18 cellular contexts compared by ENCODE assay signal in the genomic region with DNA sequence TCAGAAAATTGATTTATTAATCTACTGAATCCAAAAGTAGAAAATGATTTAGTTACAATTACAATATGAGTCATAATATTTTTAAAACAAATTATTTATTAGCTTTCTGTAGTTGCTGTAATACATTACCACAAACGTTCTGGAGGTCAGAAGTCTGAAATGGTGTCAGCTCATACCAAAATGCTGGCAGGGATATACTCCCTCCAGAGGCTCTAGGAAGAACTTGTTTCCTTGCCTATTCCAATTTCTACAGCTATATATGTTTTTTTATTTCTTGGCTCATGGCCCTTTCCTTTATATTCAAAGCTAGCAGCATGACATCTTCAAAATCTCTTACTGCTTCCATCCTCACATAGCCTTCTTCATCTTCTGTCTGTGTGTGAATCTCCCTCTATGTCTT.
"Had no signal": no experiment of that assay in that cellular context is flagged by ENCODE, and none has a peak within 500 bp of the region (broad histone marks: within the 10 kb centered on the region; RNA-seq: fewer than 3 reads in every experiment).

No MANE protein-coding gene starts in this region.

- H3K36me3 ChIP-seq: esophagus squamous epithelium, right atrium auricular region, stomach, upper lobe of right lung had no signal

- H3K4me2 ChIP-seq: smooth muscle cell had no signal

- H3K27ac Mint-ChIP-seq: activated T-helper 17 cell treated with anti-CD3 and anti-CD28 coated beads, Interleukin-2, amount 50 U/mL, for 72 hours; memory B cell; naive thymus-derived CD8-positive, alpha-beta T cell had no signal

- H3K9me3 ChIP-seq: esophagus squamous epithelium, right atrium auricular region, stomach, testis, upper lobe of right lung had no signal

- H3K4me3 Mint-ChIP-seq: activated T-helper 17 cell treated with anti-CD3 and anti-CD28 coated beads, Interleukin-2, amount 50 U/mL, for 72 hours; memory B cell; naive thymus-derived CD8-positive, alpha-beta T cell had no signal

- DNase-seq: activated CD4-positive, alpha-beta T cell treated with anti-CD3 and anti-CD28 coated beads, Interleukin-2, amount 50 U/mL, for 48 hours; activated naive CD4-positive, alpha-beta T cell treated with Interleukin-2 at 50 U/mL for 16 hours; aorta; cortex of kidney; effector CD4-positive, alpha-beta T cell; esophagus squamous epithelium; hypothalamus; kidney glomerular epithelial cell; left ventricle myocardium superior; naive thymus-derived CD8-positive, alpha-beta T cell; stomach; testis; upper lobe of right lung had no signal

- H3K27me3 ChIP-seq: esophagus squamous epithelium, right atrium auricular region, stomach, testis, upper lobe of right lung had no signal

- FAIRE-seq: endothelial cell of umbilical vein had no signal

- H3K36me3 Mint-ChIP-seq: memory B cell; naive thymus-derived CD8-positive, alpha-beta T cell had no signal

- H3K4me1 ChIP-seq: esophagus squamous epithelium, right atrium auricular region, stomach, testis, upper lobe of right lung had no signal

- H3K27ac ChIP-seq: esophagus squamous epithelium, right atrium auricular region, stomach, testis, upper lobe of right lung had no signal

- H3K27me3 Mint-ChIP-seq: activated T-helper 17 cell treated with anti-CD3 and anti-CD28 coated beads, Interleukin-2, amount 50 U/mL, for 72 hours; memory B cell; naive thymus-derived CD8-positive, alpha-beta T cell had no signal

- H3K4me1 Mint-ChIP-seq: activated T-helper 17 cell treated with anti-CD3 and anti-CD28 coated beads, Interleukin-2, amount 50 U/mL, for 72 hours; memory B cell; naive thymus-derived CD8-positive, alpha-beta T cell had no signal

- H3K4me3 ChIP-seq: esophagus squamous epithelium, right atrium auricular region, smooth muscle cell, stomach, testis, upper lobe of right lung had no signal
